Comparison of ENCODE assay signal across 15 cellular contexts in the genomic region with DNA sequence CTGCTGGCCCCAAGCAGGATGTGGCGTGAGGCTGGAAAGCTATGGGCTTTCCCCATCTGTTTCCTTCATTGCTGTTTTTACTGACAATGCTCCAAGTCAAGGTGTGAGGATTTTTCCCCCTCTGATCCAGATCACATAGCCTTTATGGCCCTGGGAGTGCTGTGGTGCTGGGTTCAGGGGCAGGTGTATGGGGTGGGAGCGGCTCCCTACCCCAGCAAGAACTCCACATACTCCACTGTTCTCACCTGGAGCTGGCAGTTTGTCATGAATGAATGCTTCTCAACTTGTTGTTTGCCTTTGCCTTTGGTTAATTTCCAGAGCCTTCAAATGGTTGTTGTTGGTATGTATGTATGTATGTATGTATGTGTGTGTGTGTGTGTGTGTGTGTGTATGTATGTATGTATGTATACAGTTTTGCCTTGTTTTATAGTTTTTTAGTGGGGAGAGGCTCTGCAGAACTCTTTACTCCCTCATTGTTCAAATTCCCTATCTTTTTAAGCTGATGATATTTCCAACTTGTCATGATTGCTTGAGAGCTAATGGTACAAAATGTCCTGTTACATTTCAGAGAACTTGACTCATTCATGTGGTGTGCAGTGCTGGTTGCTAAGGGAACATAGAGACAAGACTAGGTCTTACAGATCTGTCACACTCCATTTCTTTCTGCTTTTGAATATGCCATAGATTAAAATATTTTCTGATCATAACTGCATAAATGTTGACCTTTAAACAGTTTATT. TPM values are rescaled to one million over a fixed set of nuclear protein-coding genes. Genes with fewer than 3 reads are reported as not detected.
DNase-seq lines count a peak whose midpoint lies in the region; ATAC-seq and TF ChIP-seq lines count a peak whose summit lies in the region.
"Had no signal": no experiment of that assay in that cellular context is flagged by ENCODE, and none has a peak within 500 bp of the region (broad histone marks: within the 10 kb centered on the region; RNA-seq: fewer than 3 reads in every experiment).

No MANE protein-coding gene starts in this region.

- H3K27me3 ChIP-seq in heart left ventricle = peaks cover 0 to 3% (median 0%) of the 10 kb centered on the region in 9 donors

- TF ChIP-seq CTCF in cardiac fibroblast (IDR thresholded peaks at IDR 0.05; ENCODE audit: low read depth, low read length) (no peak), heart left ventricle (IDR thresholded peaks at IDR 0.05) (no peak)

- DNase-seq in HCEC 1CT (peak; percentile 66), cardiac fibroblast (ENCODE audit: low read depth in 2 of 2) (peak; percentile 66 to 80), heart left ventricle (no peak), renal cortical epithelial cell (ENCODE audit: low read depth) (peak; percentile 96), COLO668 (lab: John Stamatoyannopoulos, UW; ENCODE audit: unreplicated experiment) (no peak), OCI-M2 (lab: John Stamatoyannopoulos, UW; ENCODE audit: unreplicated experiment) (no peak), ACHN (no peak)
- DNase-seq: activated CD8-positive, alpha-beta T cell treated with anti-CD3 and anti-CD28 coated beads, Interleukin-2, amount 10 ng/mL, durations not matched to agents 7 days and 5 days; KG1; T-helper 2 cell; tibial artery had no signal

- H3K9me3 ChIP-seq in heart left ventricle = peaks cover 0 to 3% (median 0%) of the 10 kb centered on the region in 12 donors
- H3K9me3 ChIP-seq: tibial artery had no signal

- WGBS in heart left ventricle, 4 donors = 67 to 86% (median 85%) methylated on average over 1 to 2 of the region's 2 CpGs

- peaks cover 0 to 13% (median 0%) of the 10 kb centered on the region in 12 donors for H3K4me1 ChIP-seq in heart left ventricle
- H3K4me1 ChIP-seq: tibial artery had no signal

- H3K4me3 ChIP-seq in cardiac fibroblast (replicated peaks in 1 of 2; ENCODE audit: low read depth in 2 of 2, low read length in 2 of 2) (no peak overlapping the region), heart left ventricle (no peak overlapping the region)
- H3K4me3 ChIP-seq: tibial artery had no signal

- H3K27ac ChIP-seq in heart left ventricle = peak overlapping the region in 2 of 12 donors; percentile 17 to 71
- H3K27ac ChIP-seq: tibial artery had no signal

- intact Hi-C loops in heart left ventricle (cut with DNase I) = no loop called here

- no peak for TF ChIP-seq POLR2A in heart left ventricle (IDR thresholded peaks at IDR 0.05)

- ATAC-seq in heart left ventricle (peak; percentile 80 to 94 (median 90)), GM18519 (IDR thresholded peaks at IDR 0.05; ENCODE audit: low FRiP score, unreplicated experiment) (no peak)
- ATAC-seq: activated CD8-positive, alpha-beta T cell treated with anti-CD3 and anti-CD28 coated beads, Interleukin-2, amount 10 ng/mL, durations not matched to agents 7 days and 5 days; left lobe of liver had no signal

- no peaks in the 10 kb centered on the region for H3K36me3 ChIP-seq in heart left ventricle
- H3K36me3 ChIP-seq: tibial artery had no signal

- in situ Hi-C loops in ACHN (cut with HindIII; ENCODE audit: low pct_ligation_motif_present, low pct_unique_long_range_greater_than_20kb, low sequenced_read_pairs) = no loop called here

RNA-seq across cellular contexts. Expression of a gene that starts 36.6 kb away (rescaled TPM):
- 10 to 100 TPM in 7 of 9 donors, 1 to 10 TPM in 2; 6.0 to 54.6 (median 16.3) TPM for total RNA-seq in heart left ventricle
- 10 to 100 TPM in 1 of 2 donors, 1 to 10 TPM in 1; 3.2 to 16.3 TPM for polyA plus RNA-seq in heart left ventricle
- 0.89 TPM in 1 of 2 replicates, not detected in the other for total RNA-seq in renal cortical epithelial cell
- total RNA-seq: activated CD8-positive, alpha-beta T cell treated with anti-CD3 and anti-CD28 coated beads, Interleukin-2, amount 10 ng/mL, durations not matched to agents 7 days and 5 days; endothelial cell of umbilical vein; progenitor cell of endocrine pancreas had no signal
- polyA plus RNA-seq: endothelial cell of umbilical vein had no signal

Comparison
In these comparisons a context has a peak if more than half of its experiments do, and no peak if none do; other contexts are left out.
1. DNase-seq: peak in HCEC 1CT (single experiment), cardiac fibroblast (2 of 2) and renal cortical epithelial cell (single experiment); none in heart left ventricle (0 of 5), COLO668 (single experiment), OCI-M2 (single experiment) and ACHN (single experiment).